13 cellular contexts compared by ENCODE assay signal in the genomic region with DNA sequence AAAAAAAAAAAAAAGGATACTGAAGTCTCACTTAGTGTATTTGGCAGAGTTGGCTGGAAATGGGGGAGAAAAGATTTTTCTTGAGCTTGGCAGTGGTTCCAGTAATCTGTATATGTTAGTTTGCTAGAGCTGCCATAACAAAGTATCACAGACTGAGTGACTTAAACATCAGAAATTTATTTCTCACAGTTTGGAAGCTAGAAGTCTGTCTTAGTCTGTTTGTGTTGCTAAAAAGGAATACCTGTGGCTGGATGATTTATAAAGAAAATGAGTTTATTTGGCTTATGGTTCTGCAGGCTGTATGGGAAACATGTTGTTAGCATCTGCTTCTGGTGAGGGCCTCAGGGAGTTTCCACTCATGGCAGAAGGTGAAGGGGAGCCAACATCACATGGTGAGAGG.
DNase-seq lines count a peak whose midpoint lies in the region; ATAC-seq and TF ChIP-seq lines count a peak whose summit lies in the region.
"Had no signal": no experiment of that assay in that cellular context is flagged by ENCODE, and none has a peak within 500 bp of the region (broad histone marks: within the 10 kb centered on the region; RNA-seq: fewer than 3 reads in every experiment).

No MANE protein-coding gene starts in this region.

- CTCF ChIA-PET in IMR-90 (lab: Yijun Ruan, JAX) = no interaction called here

- no peak overlapping the region for H2BK15ac ChIP-seq in IMR-90 (ENCODE audit: low read depth, low read length)

- H3K56ac ChIP-seq in IMR-90 (ENCODE audit: extremely low read depth, insufficient read depth, low read length) = no peak overlapping the region

- in situ Hi-C loops in IMR-90 (cut with MboI; ENCODE audit: low sequenced_read_pairs) = no loop called here

- no peaks in the 10 kb centered on the region for H3K36me3 ChIP-seq in IMR-90 (ENCODE audit: control insufficient read depth, insufficient read depth, low read length)
- H3K36me3 ChIP-seq: HAP-1 had no signal

- POLR2A ChIA-PET in IMR-90 (lab: Charles Lee; ENCODE audit: unreplicated experiment) = no interaction called here

- no peak overlapping the region for H4K91ac ChIP-seq in IMR-90 (ENCODE audit: insufficient read depth, low read depth, low read length)

- DNase-seq in EH (ENCODE audit: low read depth) (peak; percentile 51), IMR-90 (peak; percentile 34), fibroblast of peridontal ligament (ENCODE audit: extremely low read depth) (peak; percentile 42)
- no peak for DNase-seq in stimulated activated CD4-positive, alpha-beta T cell treated with anti-CD3 and anti-CD28 coated beads, Interleukin-2, amount 100 ng/mL, for 24 hours
- no peak for DNase-seq in activated CD4-positive, alpha-beta T cell treated with anti-CD3 and anti-CD28 coated beads, Interleukin-2, amount 50 U/mL, for 1 hour
- DNase-seq: Caco-2; CD4-positive, alpha-beta T cell; GDM1 had no signal

- ATAC-seq in IMR-90 (ENCODE audit: low read depth) (peak; percentile 76), HG02885 (IDR thresholded peaks at IDR 0.05; ENCODE audit: poor library complexity, unreplicated experiment) (no peak)
- ATAC-seq: K562 had no signal

- intact Hi-C loops in IMR-90 (cut with micrococcal nuclease) = loop anchor here (10.0 kb wide), 1 partner anchor 89 kb away; a partner anchor contains a TSS

- no peak for TF ChIP-seq POLR2A in IMR-90 (IDR thresholded peaks at IDR 0.05; ENCODE audit: low read depth, low read length)

- H3K9me3 ChIP-seq in IMR-90 (ENCODE audit: control insufficient read depth, insufficient read depth, low read length) = peaks cover 6% of the 10 kb centered on the region; the same call in 1 of the 2 replicates
- H3K9me3 ChIP-seq: Caco-2, HAP-1 had no signal

- TF ChIP-seq RAD21 in IMR-90 (IDR thresholded peaks at IDR 0.05; ENCODE audit: low read length) = no peak

- dilution Hi-C loops in IMR-90 (cut with HindIII; ENCODE audit: low sequenced_read_pairs, unreplicated experiment) = no loop called here

- no peak overlapping the region for H2AK5ac ChIP-seq in IMR-90 (ENCODE audit: low read depth, low read length)

- H2BK20ac ChIP-seq in IMR-90 (ENCODE audit: low read depth, low read length) = no peak overlapping the region

- no peak overlapping the region for H3K4me3 ChIP-seq in IMR-90 (ENCODE audit: insufficient read depth, low read depth, low read length)
- H3K4me3 ChIP-seq: HAP-1, K562 had no signal

- no peak overlapping the region for H4K8ac ChIP-seq in IMR-90 (ENCODE audit: low read depth in 2 of 2, low read length in 2 of 2)

- no peaks in the 10 kb centered on the region for H3K27me3 ChIP-seq in IMR-90 (ENCODE audit: control insufficient read depth, insufficient read depth, low read length)

- no peaks in the 10 kb centered on the region for H3K79me1 ChIP-seq in IMR-90 (ENCODE audit: low read depth in 1 of 2, low read length in 2 of 2)

- no peak overlapping the region for H2AFZ ChIP-seq in IMR-90 (replicated peaks; ENCODE audit: low read length, poor library complexity)

- no peak overlapping the region for H3K27ac ChIP-seq in IMR-90 (ENCODE audit: insufficient read depth, low read length)
- H3K27ac ChIP-seq: C4-2B, HL-60 had no signal

- no peak overlapping the region for H4K5ac ChIP-seq in IMR-90 (ENCODE audit: low read depth, low read length)

- BruUV-seq in IMR-90 (replicated peaks; lab: Mats Ljungman, UMichigan) = no TSS peak

- H3K9ac ChIP-seq in IMR-90 (ENCODE audit: low read depth, low read length) = no peak overlapping the region

- no peaks in the 10 kb centered on the region for H3K4me1 ChIP-seq in IMR-90 (ENCODE audit: control insufficient read depth, insufficient read depth, low read length)
- H3K4me1 ChIP-seq: Caco-2, HAP-1 had no signal

- no peak overlapping the region for H2AK9ac ChIP-seq in IMR-90 (replicated peaks; ENCODE audit: low read depth, low read length, poor library complexity)

- H4K20me1 ChIP-seq in IMR-90 (ENCODE audit: insufficient read depth, low read length) = no peaks in the 10 kb centered on the region

- no peak overlapping the region for H3K14ac ChIP-seq in IMR-90 (replicated peaks; ENCODE audit: low read depth, low read length)

- no peak overlapping the region for H3K18ac ChIP-seq in IMR-90 (ENCODE audit: low read depth, low read length)

- no peak overlapping the region for H3K23ac ChIP-seq in IMR-90 (ENCODE audit: low read depth, low read length)

- no peak overlapping the region for H2BK120ac ChIP-seq in IMR-90 (ENCODE audit: low read depth, low read length)

- H3K4me2 ChIP-seq in IMR-90 (ENCODE audit: low read depth, low read length) = no peak overlapping the region

- no peak overlapping the region for H3K4ac ChIP-seq in IMR-90 (ENCODE audit: low read depth, low read length)

- H2BK5ac ChIP-seq in IMR-90 (ENCODE audit: low read depth, low read length, poor library complexity, severe bottlenecking) = no peak overlapping the region

- no peak for TF ChIP-seq CTCF in IMR-90 (conservative IDR thresholded peaks at IDR 0.05; ENCODE audit: low read depth, low read length)

- H3K9me1 ChIP-seq in IMR-90 (ENCODE audit: insufficient read depth, low read length) = no peaks in the 10 kb centered on the region

TF ChIP-seq in IMR-90, 13 proteins besides CTCF, POLR2A, EP300 and RAD21:
- no peak for TF ChIP-seq RCOR1 (IDR thresholded peaks at IDR 0.05; ENCODE audit: insufficient replicate concordance, low read length)
- TF ChIP-seq SMC3 (IDR thresholded peaks at IDR 0.05; ENCODE audit: low read depth, low read length) = no peak
- TF ChIP-seq MAFK (IDR thresholded peaks at IDR 0.05; ENCODE audit: low read depth, low read length) = no peak
- TF ChIP-seq RFX5 (IDR thresholded peaks at IDR 0.05; ENCODE audit: low read depth, low read length) = no peak
- no peak for TF ChIP-seq CEBPB (IDR thresholded peaks at IDR 0.05; ENCODE audit: low read depth, low read length)
- no peak for TF ChIP-seq CHD1 (IDR thresholded peaks at IDR 0.05; ENCODE audit: low read depth, low read length)
- TF ChIP-seq, protein P1, sequence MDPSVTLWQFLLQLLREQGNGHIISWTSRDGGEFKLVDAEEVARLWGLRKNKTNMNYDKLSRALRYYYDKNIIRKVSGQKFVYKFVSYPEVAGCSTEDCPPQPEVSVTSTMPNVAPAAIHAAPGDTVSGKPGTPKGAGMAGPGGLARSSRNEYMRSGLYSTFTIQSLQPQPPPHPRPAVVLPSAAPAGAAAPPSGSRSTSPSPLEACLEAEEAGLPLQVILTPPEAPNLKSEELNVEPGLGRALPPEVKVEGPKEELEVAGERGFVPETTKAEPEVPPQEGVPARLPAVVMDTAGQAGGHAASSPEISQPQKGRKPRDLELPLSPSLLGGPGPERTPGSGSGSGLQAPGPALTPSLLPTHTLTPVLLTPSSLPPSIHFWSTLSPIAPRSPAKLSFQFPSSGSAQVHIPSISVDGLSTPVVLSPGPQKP (IDR thresholded peaks at IDR 0.05; ENCODE audit: borderline replicate concordance, low read depth, low read length) = no peak

Comparison
In these comparisons a context has a peak if more than half of its experiments do, and no peak if none do; other contexts are left out.
1. DNase-seq: peak in EH (single experiment), IMR-90 (single experiment) and fibroblast of peridontal ligament (single experiment); none in stimulated activated CD4-positive, alpha-beta T cell treated with anti-CD3 and anti-CD28 coated beads, Interleukin-2, amount 100 ng/mL, for 24 hours (0 of 2) and activated CD4-positive, alpha-beta T cell treated with anti-CD3 and anti-CD28 coated beads, Interleukin-2, amount 50 U/mL, for 1 hour (single experiment).